In the genomic region with DNA sequence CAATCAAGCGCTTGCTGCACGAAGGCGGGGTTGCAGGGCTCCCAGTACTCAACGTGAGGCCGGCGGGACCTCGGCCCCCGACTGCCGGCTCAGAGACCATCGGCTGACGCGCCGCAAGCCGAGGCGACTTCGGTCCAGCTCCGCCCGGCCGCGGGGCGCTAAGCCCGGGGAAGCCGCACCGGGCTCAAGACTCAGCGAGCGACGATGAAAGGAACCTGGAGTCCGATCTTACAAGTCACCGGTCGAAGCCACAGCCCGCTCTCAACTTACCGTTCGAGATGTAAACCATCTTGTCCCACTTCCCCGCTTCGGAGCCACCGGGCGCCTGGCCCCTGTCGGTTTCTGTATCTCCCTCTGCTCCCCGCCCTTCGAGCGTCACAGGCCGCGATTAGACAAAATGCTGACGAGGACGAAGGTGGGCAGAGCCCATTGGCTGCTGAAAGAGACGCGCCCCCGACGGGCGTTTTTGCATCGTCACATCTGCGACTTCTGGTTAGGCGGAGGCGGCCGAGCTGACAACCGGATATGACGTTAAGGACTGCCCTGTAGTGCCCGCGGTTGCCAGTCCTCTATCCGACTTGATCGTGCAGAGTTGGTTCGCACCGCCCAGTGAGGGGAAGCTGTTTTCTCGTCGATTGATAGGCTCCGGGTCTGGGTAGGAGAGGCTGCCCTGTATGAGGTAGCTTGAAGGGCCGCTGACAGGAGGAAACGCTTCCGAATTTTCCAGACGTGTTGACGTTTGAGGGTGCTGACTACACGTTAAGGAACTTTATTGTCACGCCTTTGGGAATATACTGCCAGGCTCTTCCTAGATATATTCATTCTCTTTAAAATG, we compare ENCODE assay signal across 1 cellular context.
A peak's percentile ranks its signal among the peaks of the same experiment; 100 is the strongest.
TF ChIP-seq lines count a peak whose summit lies in the region.

A gene (minus strand): TSS at position 360 of the 835 bp plus-strand sequence.

TF ChIP-seq in HepG2, 621 proteins besides CTCF, POLR2A, EP300 and RAD21 (continued from another document):
- TF ChIP-seq, protein P1, sequence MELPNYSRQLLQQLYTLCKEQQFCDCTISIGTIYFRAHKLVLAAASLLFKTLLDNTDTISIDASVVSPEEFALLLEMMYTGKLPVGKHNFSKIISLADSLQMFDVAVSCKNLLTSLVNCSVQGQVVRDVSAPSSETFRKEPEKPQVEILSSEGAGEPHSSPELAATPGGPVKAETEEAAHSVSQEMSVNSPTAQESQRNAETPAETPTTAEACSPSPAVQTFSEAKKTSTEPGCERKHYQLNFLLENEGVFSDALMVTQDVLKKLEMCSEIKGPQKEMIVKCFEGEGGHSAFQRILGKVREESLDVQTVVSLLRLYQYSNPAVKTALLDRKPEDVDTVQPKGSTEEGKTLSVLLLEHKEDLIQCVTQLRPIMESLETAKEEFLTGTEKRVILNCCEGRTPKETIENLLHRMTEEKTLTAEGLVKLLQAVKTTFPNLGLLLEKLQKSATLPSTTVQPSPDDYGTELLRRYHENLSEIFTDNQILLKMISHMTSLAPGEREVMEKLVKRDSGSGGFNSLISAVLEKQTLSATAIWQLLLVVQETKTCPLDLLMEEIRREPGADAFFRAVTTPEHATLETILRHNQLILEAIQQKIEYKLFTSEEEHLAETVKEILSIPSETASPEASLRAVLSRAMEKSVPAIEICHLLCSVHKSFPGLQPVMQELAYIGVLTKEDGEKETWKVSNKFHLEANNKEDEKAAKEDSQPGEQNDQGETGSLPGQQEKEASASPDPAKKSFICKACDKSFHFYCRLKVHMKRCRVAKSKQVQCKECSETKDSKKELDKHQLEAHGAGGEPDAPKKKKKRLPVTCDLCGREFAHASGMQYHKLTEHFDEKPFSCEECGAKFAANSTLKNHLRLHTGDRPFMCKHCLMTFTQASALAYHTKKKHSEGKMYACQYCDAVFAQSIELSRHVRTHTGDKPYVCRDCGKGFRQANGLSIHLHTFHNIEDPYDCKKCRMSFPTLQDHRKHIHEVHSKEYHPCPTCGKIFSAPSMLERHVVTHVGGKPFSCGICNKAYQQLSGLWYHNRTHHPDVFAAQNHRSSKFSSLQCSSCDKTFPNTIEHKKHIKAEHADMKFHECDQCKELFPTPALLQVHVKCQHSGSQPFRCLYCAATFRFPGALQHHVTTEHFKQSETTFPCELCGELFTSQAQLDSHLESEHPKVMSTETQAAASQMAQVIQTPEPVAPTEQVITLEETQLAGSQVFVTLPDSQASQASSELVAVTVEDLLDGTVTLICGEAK (IDR thresholded peaks at IDR 0.05): peak; percentile 94
- TF ChIP-seq, protein P1 (CRISPR knock-in tag; IDR thresholded peaks at IDR 0.05): peak; percentile 92
- TF ChIP-seq, protein P2, sequence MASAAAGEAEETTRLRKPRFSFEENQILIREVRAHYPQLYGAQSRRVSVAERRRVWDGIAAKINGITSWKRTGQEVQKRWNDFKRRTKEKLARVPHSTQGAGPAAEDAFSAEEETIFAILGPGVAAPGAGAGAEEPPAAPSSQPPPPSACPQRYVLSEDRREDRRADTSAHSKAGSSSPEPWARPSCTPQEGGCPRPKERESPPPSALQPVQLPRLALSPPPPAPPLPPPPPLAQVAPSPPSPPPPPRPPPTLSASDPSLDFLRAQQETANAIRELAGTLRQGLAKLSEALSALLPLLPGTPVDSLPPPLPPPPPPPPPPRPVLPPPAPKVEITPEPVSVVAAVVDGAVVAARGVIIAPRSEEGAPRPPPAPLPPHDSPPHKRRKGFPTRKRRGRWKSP (CRISPR knock-in tag; IDR thresholded peaks at IDR 0.05): peak; percentile 76
- no peak for TF ChIP-seq MBNL3 (CRISPR knock-in tag; conservative IDR thresholded peaks at IDR 0.05)
- TF ChIP-seq, protein P3, sequence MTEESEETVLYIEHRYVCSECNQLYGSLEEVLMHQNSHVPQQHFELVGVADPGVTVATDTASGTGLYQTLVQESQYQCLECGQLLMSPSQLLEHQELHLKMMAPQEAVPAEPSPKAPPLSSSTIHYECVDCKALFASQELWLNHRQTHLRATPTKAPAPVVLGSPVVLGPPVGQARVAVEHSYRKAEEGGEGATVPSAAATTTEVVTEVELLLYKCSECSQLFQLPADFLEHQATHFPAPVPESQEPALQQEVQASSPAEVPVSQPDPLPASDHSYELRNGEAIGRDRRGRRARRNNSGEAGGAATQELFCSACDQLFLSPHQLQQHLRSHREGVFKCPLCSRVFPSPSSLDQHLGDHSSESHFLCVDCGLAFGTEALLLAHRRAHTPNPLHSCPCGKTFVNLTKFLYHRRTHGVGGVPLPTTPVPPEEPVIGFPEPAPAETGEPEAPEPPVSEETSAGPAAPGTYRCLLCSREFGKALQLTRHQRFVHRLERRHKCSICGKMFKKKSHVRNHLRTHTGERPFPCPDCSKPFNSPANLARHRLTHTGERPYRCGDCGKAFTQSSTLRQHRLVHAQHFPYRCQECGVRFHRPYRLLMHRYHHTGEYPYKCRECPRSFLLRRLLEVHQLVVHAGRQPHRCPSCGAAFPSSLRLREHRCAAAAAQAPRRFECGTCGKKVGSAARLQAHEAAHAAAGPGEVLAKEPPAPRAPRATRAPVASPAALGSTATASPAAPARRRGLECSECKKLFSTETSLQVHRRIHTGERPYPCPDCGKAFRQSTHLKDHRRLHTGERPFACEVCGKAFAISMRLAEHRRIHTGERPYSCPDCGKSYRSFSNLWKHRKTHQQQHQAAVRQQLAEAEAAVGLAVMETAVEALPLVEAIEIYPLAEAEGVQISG (CRISPR knock-in tag; IDR thresholded peaks at IDR 0.05): peak; percentile 81
- TF ChIP-seq, protein P4, sequence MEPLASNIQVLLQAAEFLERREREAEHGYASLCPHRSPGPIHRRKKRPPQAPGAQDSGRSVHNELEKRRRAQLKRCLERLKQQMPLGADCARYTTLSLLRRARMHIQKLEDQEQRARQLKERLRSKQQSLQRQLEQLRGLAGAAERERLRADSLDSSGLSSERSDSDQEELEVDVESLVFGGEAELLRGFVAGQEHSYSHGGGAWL (CRISPR knock-in tag; IDR thresholded peaks at IDR 0.05): no peak; the same call in 1 of the 2 replicates
- TF ChIP-seq ZNF839 (CRISPR knock-in tag; IDR thresholded peaks at IDR 0.05; ENCODE audit: borderline replicate concordance): no peak
- peak; percentile 95 for TF ChIP-seq GATAD1 (CRISPR knock-in tag; IDR thresholded peaks at IDR 0.05)
- 0 out of 2 replicates have a peak, but pooled peaks have one; percentile 46 for TF ChIP-seq ZNF790 (CRISPR knock-in tag; IDR thresholded peaks at IDR 0.05; ENCODE audit: borderline replicate concordance)
- TF ChIP-seq ZSCAN29 (CRISPR knock-in tag; conservative IDR thresholded peaks at IDR 0.05): peak; percentile 70
- peak; percentile 94 for TF ChIP-seq ZSCAN31 (CRISPR knock-in tag; IDR thresholded peaks at IDR 0.05; ENCODE audit: low read depth)
- peak; percentile 63; the same call in 1 of the 2 replicates for TF ChIP-seq ZFY (CRISPR knock-in tag; IDR thresholded peaks at IDR 0.05)
- TF ChIP-seq, protein P5, sequence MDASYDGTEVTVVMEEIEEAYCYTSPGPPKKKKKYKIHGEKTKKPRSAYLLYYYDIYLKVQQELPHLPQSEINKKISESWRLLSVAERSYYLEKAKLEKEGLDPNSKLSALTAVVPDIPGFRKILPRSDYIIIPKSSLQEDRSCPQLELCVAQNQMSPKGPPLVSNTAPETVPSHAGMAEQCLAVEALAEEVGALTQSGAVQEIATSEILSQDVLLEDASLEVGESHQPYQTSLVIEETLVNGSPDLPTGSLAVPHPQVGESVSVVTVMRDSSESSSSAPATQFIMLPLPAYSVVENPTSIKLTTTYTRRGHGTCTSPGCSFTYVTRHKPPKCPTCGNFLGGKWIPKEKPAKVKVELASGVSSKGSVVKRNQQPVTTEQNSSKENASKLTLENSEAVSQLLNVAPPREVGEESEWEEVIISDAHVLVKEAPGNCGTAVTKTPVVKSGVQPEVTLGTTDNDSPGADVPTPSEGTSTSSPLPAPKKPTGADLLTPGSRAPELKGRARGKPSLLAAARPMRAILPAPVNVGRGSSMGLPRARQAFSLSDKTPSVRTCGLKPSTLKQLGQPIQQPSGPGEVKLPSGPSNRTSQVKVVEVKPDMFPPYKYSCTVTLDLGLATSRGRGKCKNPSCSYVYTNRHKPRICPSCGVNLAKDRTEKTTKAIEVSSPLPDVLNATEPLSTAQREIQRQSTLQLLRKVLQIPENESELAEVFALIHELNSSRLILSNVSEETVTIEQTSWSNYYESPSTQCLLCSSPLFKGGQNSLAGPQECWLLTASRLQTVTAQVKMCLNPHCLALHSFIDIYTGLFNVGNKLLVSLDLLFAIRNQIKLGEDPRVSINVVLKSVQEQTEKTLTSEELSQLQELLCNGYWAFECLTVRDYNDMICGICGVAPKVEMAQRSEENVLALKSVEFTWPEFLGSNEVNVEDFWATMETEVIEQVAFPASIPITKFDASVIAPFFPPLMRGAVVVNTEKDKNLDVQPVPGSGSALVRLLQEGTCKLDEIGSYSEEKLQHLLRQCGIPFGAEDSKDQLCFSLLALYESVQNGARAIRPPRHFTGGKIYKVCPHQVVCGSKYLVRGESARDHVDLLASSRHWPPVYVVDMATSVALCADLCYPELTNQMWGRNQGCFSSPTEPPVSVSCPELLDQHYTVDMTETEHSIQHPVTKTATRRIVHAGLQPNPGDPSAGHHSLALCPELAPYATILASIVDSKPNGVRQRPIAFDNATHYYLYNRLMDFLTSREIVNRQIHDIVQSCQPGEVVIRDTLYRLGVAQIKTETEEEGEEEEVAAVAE (CRISPR knock-in tag; IDR thresholded peaks at IDR 0.05; ENCODE audit: borderline replicate concordance): peak; percentile 97
- TF ChIP-seq, protein P6, sequence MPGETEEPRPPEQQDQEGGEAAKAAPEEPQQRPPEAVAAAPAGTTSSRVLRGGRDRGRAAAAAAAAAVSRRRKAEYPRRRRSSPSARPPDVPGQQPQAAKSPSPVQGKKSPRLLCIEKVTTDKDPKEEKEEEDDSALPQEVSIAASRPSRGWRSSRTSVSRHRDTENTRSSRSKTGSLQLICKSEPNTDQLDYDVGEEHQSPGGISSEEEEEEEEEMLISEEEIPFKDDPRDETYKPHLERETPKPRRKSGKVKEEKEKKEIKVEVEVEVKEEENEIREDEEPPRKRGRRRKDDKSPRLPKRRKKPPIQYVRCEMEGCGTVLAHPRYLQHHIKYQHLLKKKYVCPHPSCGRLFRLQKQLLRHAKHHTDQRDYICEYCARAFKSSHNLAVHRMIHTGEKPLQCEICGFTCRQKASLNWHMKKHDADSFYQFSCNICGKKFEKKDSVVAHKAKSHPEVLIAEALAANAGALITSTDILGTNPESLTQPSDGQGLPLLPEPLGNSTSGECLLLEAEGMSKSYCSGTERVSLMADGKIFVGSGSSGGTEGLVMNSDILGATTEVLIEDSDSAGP (CRISPR knock-in tag; IDR thresholded peaks at IDR 0.05; ENCODE audit: borderline replicate concordance): peak; percentile 76; the same call in 1 of the 2 replicates
